Comparison of ENCODE assay signal across 12 cellular contexts in the genomic region with DNA sequence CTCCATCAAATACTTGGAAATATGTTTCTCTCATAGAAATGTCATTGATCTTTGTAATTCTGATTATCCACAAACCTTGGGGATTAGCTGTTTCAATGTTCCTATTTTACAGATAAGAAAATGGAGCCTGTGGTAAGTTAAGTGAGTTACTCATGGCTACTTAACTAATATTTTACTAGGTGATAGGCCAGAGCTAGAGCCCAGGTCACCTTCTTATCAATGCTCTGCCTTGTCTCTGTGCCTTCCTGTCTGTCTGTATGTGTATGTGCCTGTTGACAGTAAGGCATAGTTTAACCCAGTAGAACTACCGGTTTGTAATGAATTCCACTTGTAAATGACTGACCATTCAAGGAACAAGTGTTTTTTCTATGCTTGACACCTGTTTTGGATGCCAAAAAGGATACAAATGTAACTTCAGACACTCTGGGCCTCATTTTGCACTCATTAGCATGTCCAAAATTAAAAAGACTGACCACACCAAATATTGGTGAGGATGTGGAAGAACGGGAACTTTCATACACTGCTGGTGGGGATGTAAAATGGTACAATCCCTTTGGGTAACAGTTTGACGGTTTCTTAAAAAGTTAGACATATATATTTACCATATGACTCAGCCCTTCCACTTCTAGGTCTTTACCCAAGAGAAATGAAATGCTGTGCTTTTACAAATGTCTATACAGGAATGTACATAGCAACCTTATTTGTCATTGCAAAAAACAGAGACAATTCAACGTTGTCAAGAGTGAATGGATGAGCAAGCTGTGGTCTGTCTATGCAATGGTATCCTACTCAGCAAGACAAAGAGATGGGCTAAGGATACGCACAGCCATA. TPM values are rescaled to one million over a fixed set of nuclear protein-coding genes. Genes with fewer than 3 reads are reported as not detected.
DNase-seq lines count a peak whose midpoint lies in the region; ATAC-seq, FAIRE-seq and TF ChIP-seq lines count a peak whose summit lies in the region.
"Had no signal": no experiment of that assay in that cellular context is flagged by ENCODE, and none has a peak within 500 bp of the region (broad histone marks: within the 10 kb centered on the region; RNA-seq: fewer than 3 reads in every experiment).

No MANE protein-coding gene starts in this region.

- FAIRE-seq in GM12878 (lab: Jason Lieb, UNC) = no peak

- ATAC-seq in activated CD8-positive, alpha-beta memory T cell treated with anti-CD3 and anti-CD28 coated beads, Interleukin-2, amount 10 ng/mL, durations not matched to agents 7 days and 5 days = peak; percentile 69
- peak; percentile 71 for ATAC-seq in GM12878
- peak; percentile 97 for ATAC-seq in stimulated activated effector memory CD8-positive, alpha-beta T cell treated with anti-CD3 and anti-CD28 coated beads, Interleukin-12 subunit alpha, Interleukin-12 subunit beta, amount 100 ng/mL, for 72 hours
- no peak for ATAC-seq in GM19035 (IDR thresholded peaks at IDR 0.05; ENCODE audit: unreplicated experiment)
- ATAC-seq: right cardiac atrium had no signal

- H3K9ac ChIP-seq in GM12878 (ENCODE audit: control insufficient read depth, insufficient read depth, low read length) = no peak overlapping the region

- no peak for TF ChIP-seq RAD21 in GM12878 (IDR thresholded peaks at IDR 0.05; ENCODE audit: insufficient read depth, low read depth, low read length)

- no peak for TF ChIP-seq CTCF in GM12878 (IDR thresholded peaks at IDR 0.05 in 2 of 3, conservative IDR thresholded peaks at IDR 0.05 in 1 of 3; ENCODE audit: control insufficient read depth in 2 of 3, extremely low read depth in 1 of 3, insufficient read depth in 1 of 3, low read depth in 3 of 3, low read length in 3 of 3)

- H3K27me3 ChIP-seq in GM12878 (replicated peaks in 1 of 2; ENCODE audit: control insufficient read depth in 2 of 2, insufficient read depth in 2 of 2, low read length in 1 of 2) = no peaks in the 10 kb centered on the region
- H3K27me3 ChIP-seq: colonic mucosa had no signal

- no peak for TF ChIP-seq POLR2A in GM12878 (IDR thresholded peaks at IDR 0.05; ENCODE audit: low read depth, low read length)

- 28% methylated on average over 5 of the region's 5 CpGs for WGBS in GM12878 (ENCODE audit: insufficient coverage, insufficient replicate concordance, low lambda C conversion rate, missing lambda C conversion rate)

- BruUV-seq in GM12878 (replicated peaks; lab: Mats Ljungman, UMichigan) = no TSS peak

- DNase-seq in activated CD8-positive, alpha-beta memory T cell treated with anti-CD3 and anti-CD28 coated beads, Interleukin-2, amount 10 ng/mL, durations not matched to agents 7 days and 5 days = no peak
- no peak for DNase-seq in activated CD8-positive, alpha-beta memory T cell treated with anti-CD3 and anti-CD28 coated beads, Interleukin-2, amount 50 U/mL, for 4 hours
- DNase-seq in HT1080 (ENCODE audit: low read depth) = peak; percentile 80
- no peak for DNase-seq in GM12878 (ENCODE audit: low read depth, low spot score)
- no peak for DNase-seq in stimulated activated effector memory CD8-positive, alpha-beta T cell treated with anti-CD3 and anti-CD28 coated beads, Interleukin-12 subunit alpha, Interleukin-12 subunit beta, amount 100 ng/mL, for 72 hours (ENCODE audit: low spot score in 2 of 2)
- DNase-seq in NAMALWA (ENCODE audit: low spot score) = no peak
- no peak for DNase-seq in activated gamma-delta T cell (lab: John Stamatoyannopoulos, UW)
- DNase-seq: colonic mucosa, kidney glomerular epithelial cell, right cardiac atrium, WERI-Rb-1 had no signal

- H3K4me1 Mint-ChIP-seq in activated CD8-positive, alpha-beta memory T cell treated with anti-CD3 and anti-CD28 coated beads, Interleukin-2, amount 10 ng/mL, durations not matched to agents 7 days and 5 days = peaks cover 44% of the 10 kb centered on the region
- H3K4me1 Mint-ChIP-seq in stimulated activated effector memory CD8-positive, alpha-beta T cell treated with anti-CD3 and anti-CD28 coated beads, Interleukin-12 subunit alpha, Interleukin-12 subunit beta, amount 100 ng/mL, for 72 hours = peaks cover 45% of the 10 kb centered on the region

- peaks cover 22% of the 10 kb centered on the region for H3K36me3 Mint-ChIP-seq in activated CD8-positive, alpha-beta memory T cell treated with anti-CD3 and anti-CD28 coated beads, Interleukin-2, amount 10 ng/mL, durations not matched to agents 7 days and 5 days
- peaks cover 4% of the 10 kb centered on the region for H3K36me3 Mint-ChIP-seq in stimulated activated effector memory CD8-positive, alpha-beta T cell treated with anti-CD3 and anti-CD28 coated beads, Interleukin-12 subunit alpha, Interleukin-12 subunit beta, amount 100 ng/mL, for 72 hours

- intact Hi-C loops in GM12878 (cut with micrococcal nuclease; ENCODE audit: unreplicated experiment) = loop anchor here (2.0 kb wide), 2 partner anchors 21 to 77 kb away; no protein-coding TSS in a partner anchor

- no peaks in the 10 kb centered on the region for H4K20me1 ChIP-seq in GM12878 (ENCODE audit: control insufficient read depth, insufficient read depth)

- SMC1A ChIA-PET in GM12878 (lab: Charles Lee; ENCODE audit: uncharacterized antibody, unreplicated experiment) = interaction anchor here (0.9 to 3.7 kb wide), 15 partner anchors 8 to 96 kb away, joined by 3 to 33 read pairs (median 4); partner anchors contain the start of gene IL1A

- POLR2A ChIA-PET in GM12878 (lab: Charles Lee) = interaction anchor here (0.6 to 1.5 kb wide), 7 partner anchors 8 to 1763 kb away, joined by 3 to 7 read pairs (median 3); partner anchors contain the start of gene IL1A

- peaks cover 11% of the 10 kb centered on the region for H3K9me3 Mint-ChIP-seq in activated CD8-positive, alpha-beta memory T cell treated with anti-CD3 and anti-CD28 coated beads, Interleukin-2, amount 10 ng/mL, durations not matched to agents 7 days and 5 days (ENCODE audit: low read depth)
- peaks cover 16% of the 10 kb centered on the region for H3K9me3 Mint-ChIP-seq in stimulated activated effector memory CD8-positive, alpha-beta T cell treated with anti-CD3 and anti-CD28 coated beads, Interleukin-12 subunit alpha, Interleukin-12 subunit beta, amount 100 ng/mL, for 72 hours

- no peak overlapping the region for H3K4me3 ChIP-seq in GM12878
- H3K4me3 ChIP-seq: colonic mucosa had no signal

- H3K4me3 Mint-ChIP-seq in activated CD8-positive, alpha-beta memory T cell treated with anti-CD3 and anti-CD28 coated beads, Interleukin-2, amount 10 ng/mL, durations not matched to agents 7 days and 5 days = no peak overlapping the region
- peak overlapping the region; percentile 2 for H3K4me3 Mint-ChIP-seq in stimulated activated effector memory CD8-positive, alpha-beta T cell treated with anti-CD3 and anti-CD28 coated beads, Interleukin-12 subunit alpha, Interleukin-12 subunit beta, amount 100 ng/mL, for 72 hours

- H3K27ac ChIP-seq in GM12878 (ENCODE audit: control insufficient read depth, insufficient read depth) = peak overlapping the region; percentile 43
- H3K27ac ChIP-seq: colonic mucosa, WERI-Rb-1 had no signal

- no peaks in the 10 kb centered on the region for H3K36me3 ChIP-seq in GM12878 (ENCODE audit: control insufficient read depth in 2 of 2, insufficient read depth in 2 of 2, low read length in 1 of 2)
- H3K36me3 ChIP-seq: colonic mucosa, WERI-Rb-1 had no signal

- in situ Hi-C loops in GM12878 (cut with MboI) = no loop called here

- RAD21 ChIA-PET in GM12878 (lab: Charles Lee; ENCODE audit: unreplicated experiment) = interaction anchor here (0.6 to 4.6 kb wide), 9 partner anchors 8 to 221 kb away, joined by 3 to 22 read pairs (median 4); no protein-coding TSS in a partner anchor

- H2AFZ ChIP-seq in GM12878 (ENCODE audit: control insufficient read depth, low read depth, low read length) = peak overlapping the region; percentile 70

- H3K4me1 ChIP-seq in GM12878 (ENCODE audit: control insufficient read depth, insufficient read depth, low read length) = peaks cover 19% of the 10 kb centered on the region
- H3K4me1 ChIP-seq: colonic mucosa had no signal

- H3K79me2 ChIP-seq in GM12878 (ENCODE audit: control insufficient read depth, insufficient read depth, low read length) = no peaks in the 10 kb centered on the region

- peaks cover 5% of the 10 kb centered on the region; the same call in 2 of the 3 replicates for H3K9me3 ChIP-seq in GM12878 (replicated peaks; ENCODE audit: control insufficient read depth, insufficient read depth, low read length)
- H3K9me3 ChIP-seq: colonic mucosa had no signal

- H3K27me3 Mint-ChIP-seq in activated CD8-positive, alpha-beta memory T cell treated with anti-CD3 and anti-CD28 coated beads, Interleukin-2, amount 10 ng/mL, durations not matched to agents 7 days and 5 days = no peaks in the 10 kb centered on the region

- CTCF ChIA-PET in activated CD8-positive, alpha-beta memory T cell treated with anti-CD3 and anti-CD28 coated beads, Interleukin-2, amount 10 ng/mL, durations not matched to agents 7 days and 5 days (lab: Charles Lee) = no interaction called here
- CTCF ChIA-PET in GM12878 (lab: Yijun Ruan, JAX) = interaction anchor here (0.6 to 2.4 kb wide), 5 partner anchors 25 to 137 kb away, joined by 3 to 8 read pairs (median 5); no protein-coding TSS in a partner anchor

- 0 out of 2 replicates have a peak overlapping the region, but pooled peaks have one; percentile 17 for H3K4me2 ChIP-seq in GM12878 (ENCODE audit: control insufficient read depth, insufficient read depth)

- peak; percentile 47 to 69; a peak in 3 of 4 replicates for TF ChIP-seq EP300 in GM12878 (IDR thresholded peaks at IDR 0.05; ENCODE audit: borderline replicate concordance in 1 of 2, control insufficient read depth in 1 of 2, low read depth in 2 of 2, low read length in 2 of 2)

- peak overlapping the region; percentile 66 for H3K27ac Mint-ChIP-seq in activated CD8-positive, alpha-beta memory T cell treated with anti-CD3 and anti-CD28 coated beads, Interleukin-2, amount 10 ng/mL, durations not matched to agents 7 days and 5 days
- H3K27ac Mint-ChIP-seq in stimulated activated effector memory CD8-positive, alpha-beta T cell treated with anti-CD3 and anti-CD28 coated beads, Interleukin-12 subunit alpha, Interleukin-12 subunit beta, amount 100 ng/mL, for 72 hours = peak overlapping the region; percentile 95

RNA-seq across cellular contexts. Expression of gene IL1A, which starts 19.6 kb away (rescaled TPM):
- 1 to 10 TPM in 1 of 2 experiments, under 1 TPM in 1; 0.23 to 3.1 TPM for total RNA-seq in activated CD8-positive, alpha-beta memory T cell treated with anti-CD3 and anti-CD28 coated beads, Interleukin-2, amount 10 ng/mL, durations not matched to agents 7 days and 5 days
- total RNA-seq in HT1080 (2014; rRNA removed; shearing (Covaris generic)) = 0.85 and 1.1 TPM in 2 replicates
- polyA plus RNA-seq in HT1080 (2015; cell fraction: cytosol; rRNA removed) = 12.8 and 15.9 TPM in 2 replicates
- polyA plus RNA-seq in HT1080 (2015; cell fraction: nucleus; rRNA removed) = 19.9 and 20.8 TPM in 2 replicates
- total RNA-seq in GM12878 (2013; cell fraction: nucleolus; rRNA removed) = not detected in 2 replicates
- total RNA-seq in GM12878 (2014; rRNA removed) (7.7 and 10.6 TPM in 2 replicates), GM12878 (2014; rRNA removed; fragmentation: Illumina TruSeq; extraction: Trizol) (8.2 and 9.5 TPM in 2 replicates), GM12878 (2021) (6.1 and 6.6 TPM in 2 replicates)
- polyA plus RNA-seq in GM12878 (2011; ENCODE audit: low read depth) = 4.5 TPM
- polyA plus RNA-seq in GM12878 (2011; rRNA removed) (0.10 TPM in 1 of 2 replicates, not detected in the other), GM12878 (2014; fragmentation: Illumina TruSeq; extraction: Trizol) (8.3 and 14.3 TPM in 2 replicates), GM12878 (2014; fragmentation: Nextera tagmentation; extraction: Ambion mirVana) (1 to 10 TPM; 5.7 to 8.7 TPM), GM12878 (2014; rRNA removed) (5.6 and 7.2 TPM in 2 replicates), GM12878 (2016; fragmentation: Nextera tagmentation; extraction: Ambion mirVana) (1 to 10 TPM; 3.2 to 3.8 TPM)
- polyA plus RNA-seq in GM12878 (2011; cell fraction: cytosol; rRNA removed) = not detected in 2 replicates
- not detected in 2 replicates for polyA plus RNA-seq in GM12878 (2011; cell fraction: nucleus; rRNA removed)
- 4.3 and 5.9 TPM in 2 replicates for polyA plus RNA-seq in GM12878 (2012)
- not detected in 2 replicates for polyA minus RNA-seq in GM12878 (2011; rRNA and poly(A)+ RNA removed)
- not detected in 2 replicates for polyA minus RNA-seq in GM12878 (2011; cell fraction: cytosol; rRNA and poly(A)+ RNA removed)
- polyA minus RNA-seq in GM12878 (2011; cell fraction: nucleus; rRNA and poly(A)+ RNA removed) = not detected in 2 replicates
- total RNA-seq: right cardiac atrium had no signal
- polyA plus RNA-seq: right cardiac atrium had no signal

RNA-seq across cellular contexts. Expression of gene IL1B, which starts 32.7 kb away (rescaled TPM):
- under 1 TPM in 1 of 2 experiments, not detected in 1; 0.14 TPM for total RNA-seq in activated CD8-positive, alpha-beta memory T cell treated with anti-CD3 and anti-CD28 coated beads, Interleukin-2, amount 10 ng/mL, durations not matched to agents 7 days and 5 days
- total RNA-seq in HT1080 (2014; rRNA removed; shearing (Covaris generic)) = 4.1 and 9.5 TPM in 2 replicates
- 86.0 and 107 TPM in 2 replicates for polyA plus RNA-seq in HT1080 (2015; cell fraction: cytosol; rRNA removed)
- 125 and 137 TPM in 2 replicates for polyA plus RNA-seq in HT1080 (2015; cell fraction: nucleus; rRNA removed)
- total RNA-seq in GM12878 (2013; cell fraction: nucleolus; rRNA removed) = 3.2 and 7.2 TPM in 2 replicates
- total RNA-seq in GM12878 (2014; rRNA removed) (0.93 and 1.4 TPM in 2 replicates), GM12878 (2014; rRNA removed; fragmentation: Illumina TruSeq; extraction: Trizol) (0.88 and 1.0 TPM in 2 replicates), GM12878 (2021) (0.64 and 0.72 TPM in 2 replicates)
- polyA plus RNA-seq in GM12878 (2011; ENCODE audit: low read depth) = 1.4 TPM
- polyA plus RNA-seq in GM12878 (2011; rRNA removed) (0.30 and 0.35 TPM in 2 replicates), GM12878 (2014; fragmentation: Illumina TruSeq; extraction: Trizol) (1.3 and 1.4 TPM in 2 replicates), GM12878 (2014; fragmentation: Nextera tagmentation; extraction: Ambion mirVana) (1 to 10 TPM in 1 of 2 experiments, under 1 TPM in 1; 0.57 to 1.6 TPM), GM12878 (2014; rRNA removed) (0.88 and 1.2 TPM in 2 replicates), GM12878 (2016; fragmentation: Nextera tagmentation; extraction: Ambion mirVana) (under 1 TPM; 0.20 to 0.32 TPM)
- 0.15 and 0.17 TPM in 2 replicates for polyA plus RNA-seq in GM12878 (2011; cell fraction: cytosol; rRNA removed)
- polyA plus RNA-seq in GM12878 (2011; cell fraction: nucleus; rRNA removed) = 0.10 and 0.43 TPM in 2 replicates
- 1.5 and 2.0 TPM in 2 replicates for polyA plus RNA-seq in GM12878 (2012)
- 0.93 TPM in 1 of 2 replicates, not detected in the other for polyA minus RNA-seq in GM12878 (2011; rRNA and poly(A)+ RNA removed)
- polyA minus RNA-seq in GM12878 (2011; cell fraction: cytosol; rRNA and poly(A)+ RNA removed) = not detected in 2 replicates
- polyA minus RNA-seq in GM12878 (2011; cell fraction: nucleus; rRNA and poly(A)+ RNA removed) = 0.36 TPM in 1 of 2 replicates, not detected in the other

RNA-seq across cellular contexts. Expression of gene CKAP2L, which starts 39.5 kb away (rescaled TPM):
- total RNA-seq in activated CD8-positive, alpha-beta memory T cell treated with anti-CD3 and anti-CD28 coated beads, Interleukin-2, amount 10 ng/mL, durations not matched to agents 7 days and 5 days = 10 to 100 TPM; 62.2 to 68.8 TPM
- 21.1 and 33.7 TPM in 2 replicates for total RNA-seq in HT1080 (2014; rRNA removed; shearing (Covaris generic))
- polyA plus RNA-seq in HT1080 (2015; cell fraction: cytosol; rRNA removed) = 33.5 and 42.7 TPM in 2 replicates
- polyA plus RNA-seq in HT1080 (2015; cell fraction: nucleus; rRNA removed) = 41.8 and 45.9 TPM in 2 replicates
- total RNA-seq in GM12878 (2013; cell fraction: nucleolus; rRNA removed) = 21.8 and 25.7 TPM in 2 replicates
- 18.1 and 21.1 TPM in 2 replicates for total RNA-seq in GM12878 (2014; rRNA removed)
- total RNA-seq in GM12878 (2014; rRNA removed; fragmentation: Illumina TruSeq; extraction: Trizol) = 18.2 and 19.0 TPM in 2 replicates
- 20.7 and 23.7 TPM in 2 replicates for total RNA-seq in GM12878 (2021)
- 6.5 TPM for polyA plus RNA-seq in GM12878 (2011; ENCODE audit: low read depth)
- polyA plus RNA-seq in GM12878 (2011; rRNA removed) = 14.9 and 20.8 TPM in 2 replicates
- polyA plus RNA-seq in GM12878 (2011; cell fraction: cytosol; rRNA removed) = 5.2 and 5.7 TPM in 2 replicates
- 5.7 and 6.7 TPM in 2 replicates for polyA plus RNA-seq in GM12878 (2011; cell fraction: nucleus; rRNA removed)
- polyA plus RNA-seq in GM12878 (2012) = 7.9 and 8.2 TPM in 2 replicates
- polyA plus RNA-seq in GM12878 (2014; fragmentation: Illumina TruSeq; extraction: Trizol) = 30.6 and 38.3 TPM in 2 replicates
- polyA plus RNA-seq in GM12878 (2014; fragmentation: Nextera tagmentation; extraction: Ambion mirVana) = 10 to 100 TPM; 10.5 to 19.7 TPM
- polyA plus RNA-seq in GM12878 (2014; rRNA removed) = 13.7 and 14.5 TPM in 2 replicates
- 10 to 100 TPM; 27.4 to 37.4 TPM for polyA plus RNA-seq in GM12878 (2016; fragmentation: Nextera tagmentation; extraction: Ambion mirVana)
- 10.6 and 14.6 TPM in 2 replicates for polyA minus RNA-seq in GM12878 (2011; rRNA and poly(A)+ RNA removed)
- polyA minus RNA-seq in GM12878 (2011; cell fraction: cytosol; rRNA and poly(A)+ RNA removed) = 4.5 and 7.5 TPM in 2 replicates
- polyA minus RNA-seq in GM12878 (2011; cell fraction: nucleus; rRNA and poly(A)+ RNA removed) = 14.0 and 18.1 TPM in 2 replicates
- polyA plus RNA-seq: right cardiac atrium had no signal
